ENCODE assay signal across 7 cellular contexts in genomic region chr16:67661101-67661661, GRCh38. TPM values are rescaled to one million over a fixed set of nuclear protein-coding genes. Genes with fewer than 3 reads are reported as not detected.
DNase-seq lines count a peak whose midpoint lies in the region; ATAC-seq and TF ChIP-seq lines count a peak whose summit lies in the region.

No MANE protein-coding gene starts in this region.

- no peak for TF ChIP-seq CTCF in astrocyte of the cerebellum (IDR thresholded peaks at IDR 0.05; ENCODE audit: low read depth, low read length, missing control alignments)

- H3K27me3 Mint-ChIP-seq in stimulated activated memory B cell treated with anti-CD40 and anti-IgM and Interleukin-4, amounts not matched to agents 10 μg/mL and 1 μg/mL and 100 μg/mL, for 72 hours, result no peaks in the 10 kb centered on the region

- H3K36me3 Mint-ChIP-seq in stimulated activated memory B cell treated with anti-CD40 and anti-IgM and Interleukin-4, amounts not matched to agents 10 μg/mL and 1 μg/mL and 100 μg/mL, for 72 hours, result peaks cover 16% of the 10 kb centered on the region

- H3K4me1 Mint-ChIP-seq in stimulated activated memory B cell treated with anti-CD40 and anti-IgM and Interleukin-4, amounts not matched to agents 10 μg/mL and 1 μg/mL and 100 μg/mL, for 72 hours, result peaks cover 46% of the 10 kb centered on the region

- DNase-seq in Kasumi-1 (lab: John Stamatoyannopoulos, UW) (peak; percentile 40 to 52), astrocyte of the cerebellum (ENCODE audit: low read depth) (peak; percentile 27), iris pigment epithelial cell (ENCODE audit: low read depth) (peak; percentile 61), ureter (ENCODE audit: low spot score) (no peak)

- H3K9me3 Mint-ChIP-seq in stimulated activated memory B cell treated with anti-CD40 and anti-IgM and Interleukin-4, amounts not matched to agents 10 μg/mL and 1 μg/mL and 100 μg/mL, for 72 hours, result no peaks in the 10 kb centered on the region

- H3K4me3 Mint-ChIP-seq in stimulated activated memory B cell treated with anti-CD40 and anti-IgM and Interleukin-4, amounts not matched to agents 10 μg/mL and 1 μg/mL and 100 μg/mL, for 72 hours, result peak overlapping the region; percentile 85

- H3K27ac Mint-ChIP-seq in stimulated activated memory B cell treated with anti-CD40 and anti-IgM and Interleukin-4, amounts not matched to agents 10 μg/mL and 1 μg/mL and 100 μg/mL, for 72 hours, result peak overlapping the region; percentile 90

- no peak for ATAC-seq in stimulated activated memory B cell treated with anti-CD40 and anti-IgM and Interleukin-4, amounts not matched to agents 10 μg/mL and 1 μg/mL and 100 μg/mL, for 72 hours
- ATAC-seq in GM21528 (IDR thresholded peaks at IDR 0.05; ENCODE audit: low FRiP score, unreplicated experiment), result no peak

- in situ Hi-C loops in astrocyte of the cerebellum (cut with HindIII; ENCODE audit: low sequenced_read_pairs), result no loop called here

- H3K4me3 ChIP-seq in GM08714 (ENCODE audit: low read length) (peak overlapping the region; percentile 50; the same call in 1 of the 2 replicates), astrocyte of the cerebellum (ENCODE audit: low read depth, low read length) (peak overlapping the region; percentile 90)

RNA-seq across cellular contexts. Expression of gene PARD6A, which starts 0.4 kb away (rescaled TPM):
- 1.6 TPM for total RNA-seq in ureter

RNA-seq across cellular contexts. Expression of gene ACD, which starts 1.1 kb away (rescaled TPM):
- total RNA-seq in ureter, result 14.3 TPM

RNA-seq across cellular contexts. Expression of gene ENKD1, which starts 5.4 kb away (rescaled TPM):
- total RNA-seq in ureter, result 18.0 TPM

RNA-seq across cellular contexts. Expression of gene C16orf86, which starts 5.4 kb away (rescaled TPM):
- total RNA-seq in ureter, result 2.7 TPM

RNA-seq across cellular contexts. Expression of gene CARMIL2, which starts 16.2 kb away (rescaled TPM):
- 5.7 TPM for total RNA-seq in ureter
